Comparison of ENCODE assay signal across 8 cellular contexts in genomic region chr6:63802606-63803206, GRCh38.
DNase-seq lines count a peak whose midpoint lies in the region; ATAC-seq and TF ChIP-seq lines count a peak whose summit lies in the region.

No MANE protein-coding gene starts in this region.

- H3K4me3 Mint-ChIP-seq in Calu3 (ENCODE audit: low read depth, unreplicated experiment) (no peak overlapping the region), WTC11 (no peak overlapping the region)
- no peak overlapping the region for H3K4me3 Mint-ChIP-seq in activated naive CD4-positive, alpha-beta T cell treated with anti-CD3 and anti-CD28 coated beads, Interleukin-2, amount 10 ng/mL, durations not matched to agents 7 days and 5 days

- no peaks in the 10 kb centered on the region for H3K27me3 ChIP-seq in liver (ENCODE audit: control insufficient read depth in 4 of 4, insufficient read depth in 4 of 4, low read length in 3 of 4)
- no peaks in the 10 kb centered on the region for H3K27me3 ChIP-seq in prostate gland (replicated peaks; ENCODE audit: insufficient read depth)

- TF ChIP-seq RAD21 in liver (IDR thresholded peaks at IDR 0.05) = peak; percentile 92

- H3K27ac ChIP-seq in angular gyrus (ENCODE audit: low read depth, low read length) = peak overlapping the region; percentile 20
- no peak overlapping the region for H3K27ac ChIP-seq in liver (ENCODE audit: low read depth in 1 of 2, low read length in 2 of 2)
- no peak overlapping the region for H3K27ac ChIP-seq in prostate gland

- no peaks in the 10 kb centered on the region for H3K9me3 ChIP-seq in liver (ENCODE audit: control insufficient read depth in 4 of 4, low read length in 3 of 4)
- H3K9me3 ChIP-seq in prostate gland = no peaks in the 10 kb centered on the region

- H3K27ac Mint-ChIP-seq in Calu3 (ENCODE audit: unreplicated experiment) (no peak overlapping the region), WTC11 (no peak overlapping the region)
- H3K27ac Mint-ChIP-seq in activated naive CD4-positive, alpha-beta T cell treated with anti-CD3 and anti-CD28 coated beads, Interleukin-2, amount 10 ng/mL, durations not matched to agents 7 days and 5 days = no peak overlapping the region

- POLR2A ChIA-PET in WTC11 (lab: Charles Lee) = no interaction called here

- no peak for TF ChIP-seq POLR2A in prostate gland (IDR thresholded peaks at IDR 0.05)

- H3K27me3 Mint-ChIP-seq in Calu3 (ENCODE audit: unreplicated experiment) = no peaks in the 10 kb centered on the region
- H3K27me3 Mint-ChIP-seq in activated naive CD4-positive, alpha-beta T cell treated with anti-CD3 and anti-CD28 coated beads, Interleukin-2, amount 10 ng/mL, durations not matched to agents 7 days and 5 days = no peaks in the 10 kb centered on the region
- H3K27me3 Mint-ChIP-seq in WTC11 (ENCODE audit: low read depth) = no peaks in the 10 kb centered on the region; the same call in 1 of the 2 replicates

- H3K4me1 Mint-ChIP-seq in Calu3 (ENCODE audit: low read depth, unreplicated experiment) = peaks cover 54% of the 10 kb centered on the region
- H3K4me1 Mint-ChIP-seq in activated naive CD4-positive, alpha-beta T cell treated with anti-CD3 and anti-CD28 coated beads, Interleukin-2, amount 10 ng/mL, durations not matched to agents 7 days and 5 days = no peaks in the 10 kb centered on the region
- H3K4me1 Mint-ChIP-seq in WTC11 = peaks cover 13% of the 10 kb centered on the region

- CTCF ChIA-PET in Calu3 (lab: Charles Lee) (interaction anchor here (0.6 to 2.1 kb wide), 16 partner anchors 20 to 506 kb away, joined by 3 to 26 read pairs (median 3); no protein-coding TSS in a partner anchor), WTC11 (lab: Charles Lee) (interaction anchor here (0.5 to 2.1 kb wide), 15 partner anchors 14 to 525 kb away, joined by 3 to 16 read pairs (median 4); no protein-coding TSS in a partner anchor)
- CTCF ChIA-PET in activated naive CD4-positive, alpha-beta T cell treated with anti-CD3 and anti-CD28 coated beads, Interleukin-2, amount 10 ng/mL, durations not matched to agents 7 days and 5 days (lab: Charles Lee) = interaction anchor here (0.6 to 2.6 kb wide), 5 partner anchors 196 to 480 kb away, joined by 3 to 20 read pairs (median 5); no protein-coding TSS in a partner anchor

- no peaks in the 10 kb centered on the region for H3K36me3 ChIP-seq in liver (ENCODE audit: control insufficient read depth in 4 of 4, insufficient read depth in 3 of 4, low read depth in 1 of 4, low read length in 3 of 4)
- H3K36me3 ChIP-seq in prostate gland = no peaks in the 10 kb centered on the region

- peaks cover 7 to 41% (median 27%) of the 10 kb centered on the region in 4 donors for H3K4me1 ChIP-seq in liver (ENCODE audit: control insufficient read depth in 4 of 4, insufficient read depth in 4 of 4, low read length in 3 of 4)
- H3K4me1 ChIP-seq in prostate gland (replicated peaks) = no peaks in the 10 kb centered on the region

- no peak for TF ChIP-seq CTCF in Calu3 (IDR thresholded peaks at IDR 0.05; ENCODE audit: unreplicated experiment)
- TF ChIP-seq CTCF in liver (IDR thresholded peaks at IDR 0.05; ENCODE audit: low read depth, low read length, missing input control) = peak; percentile 71
- peak in 2 of 4 experiments; percentile 44 to 54 for TF ChIP-seq CTCF in prostate gland (IDR thresholded peaks at IDR 0.05)
- no peak for TF ChIP-seq CTCF in WTC11 (IDR thresholded peaks at IDR 0.05)

- no peak overlapping the region for H3K4me3 ChIP-seq in liver (ENCODE audit: low read depth in 1 of 3, low read length in 3 of 3)
- no peak overlapping the region for H3K4me3 ChIP-seq in prostate gland

- 46% methylated on average over 2 of the region's 2 CpGs for WGBS in liver
- WGBS in prostate gland = 49% methylated on average over 2 of the region's 2 CpGs

- ATAC-seq in HG02885 (IDR thresholded peaks at IDR 0.05; ENCODE audit: poor library complexity, unreplicated experiment) (peak; percentile 46), WTC11 (no peak)

- intact Hi-C loops in Calu3 (cut with micrococcal nuclease; ENCODE audit: unreplicated experiment) (loop anchor here (2.0 to 5.0 kb wide), 3 partner anchors 205 to 494 kb away; no protein-coding TSS in a partner anchor), prostate gland (cut with DNase I) (no loop called here)

- H3K36me3 Mint-ChIP-seq in Calu3 (ENCODE audit: insufficient read depth, unreplicated experiment) (no peaks in the 10 kb centered on the region), WTC11 (no peaks in the 10 kb centered on the region)
- no peaks in the 10 kb centered on the region for H3K36me3 Mint-ChIP-seq in activated naive CD4-positive, alpha-beta T cell treated with anti-CD3 and anti-CD28 coated beads, Interleukin-2, amount 10 ng/mL, durations not matched to agents 7 days and 5 days

- no peaks in the 10 kb centered on the region for H3K9me3 Mint-ChIP-seq in Calu3 (ENCODE audit: low read depth, unreplicated experiment)
- H3K9me3 Mint-ChIP-seq in activated naive CD4-positive, alpha-beta T cell treated with anti-CD3 and anti-CD28 coated beads, Interleukin-2, amount 10 ng/mL, durations not matched to agents 7 days and 5 days = no peaks in the 10 kb centered on the region
- H3K9me3 Mint-ChIP-seq in WTC11 = peaks cover 10% of the 10 kb centered on the region; the same call in 1 of the 2 replicates

- DNase-seq in Calu3 = peak; percentile 6
- no peak for DNase-seq in prostate gland (ENCODE audit: low spot score)
- DNase-seq in activated effector memory CD4-positive, alpha-beta T cell treated with Interleukin-2 at 50 U/mL for 16 hours = no peak
- no peak for DNase-seq in activated naive CD4-positive, alpha-beta T cell treated with anti-CD3 and anti-CD28 coated beads, Interleukin-2, amount 10 ng/mL, durations not matched to agents 7 days and 5 days
- DNase-seq in WTC11 (ENCODE audit: low spot score) = no peak

- no TSS peak for BruUV-seq in Calu3 (replicated peaks; lab: Mats Ljungman, UMichigan)

- H3K9ac ChIP-seq in liver (ENCODE audit: low read depth in 1 of 2, low read length in 2 of 2) = no peak overlapping the region

TF ChIP-seq in liver, 16 proteins besides CTCF, POLR2A, EP300 and RAD21 (continues in another document):
- TF ChIP-seq FOXA1 (IDR thresholded peaks at IDR 0.05) = no peak
- TF ChIP-seq GABPA (IDR thresholded peaks at IDR 0.05 in 1 of 2, conservative IDR thresholded peaks at IDR 0.05 in 1 of 2) = no peak
- no peak for TF ChIP-seq REST (IDR thresholded peaks at IDR 0.05)
- no peak for TF ChIP-seq EGR1 (IDR thresholded peaks at IDR 0.05; ENCODE audit: low read depth in 2 of 2)
- no peak for TF ChIP-seq RXRA (IDR thresholded peaks at IDR 0.05)
- TF ChIP-seq HNF4A (conservative IDR thresholded peaks at IDR 0.05) = no peak
- TF ChIP-seq FOXA2 (IDR thresholded peaks at IDR 0.05) = no peak

TF ChIP-seq in WTC11, 78 proteins besides CTCF, POLR2A, EP300 and RAD21:
- TF ChIP-seq JUN (CRISPR knock-in tag; IDR thresholded peaks at IDR 0.05) = no peak
- no peak for TF ChIP-seq ESRRA (CRISPR knock-in tag; IDR thresholded peaks at IDR 0.05; ENCODE audit: borderline replicate concordance)
- TF ChIP-seq ZNF281 (CRISPR knock-in tag; IDR thresholded peaks at IDR 0.05) = no peak
- TF ChIP-seq ZNF671 (CRISPR knock-in tag; IDR thresholded peaks at IDR 0.05) = no peak
- TF ChIP-seq KAT7 (CRISPR knock-in tag; IDR thresholded peaks at IDR 0.05; ENCODE audit: borderline replicate concordance) = no peak
- no peak for TF ChIP-seq E2F4 (CRISPR knock-in tag; IDR thresholded peaks at IDR 0.05; ENCODE audit: borderline replicate concordance, low read depth)
- TF ChIP-seq TP53 (CRISPR knock-in tag; IDR thresholded peaks at IDR 0.05) = no peak
- TF ChIP-seq ELF4 (CRISPR knock-in tag; IDR thresholded peaks at IDR 0.05; ENCODE audit: low read depth) = no peak
- no peak for TF ChIP-seq MXD4 (CRISPR knock-in tag; IDR thresholded peaks at IDR 0.05; ENCODE audit: borderline replicate concordance)
TF ChIP-seq in WTC11: peak in this region for 0.
